In genomic region chr2:161122772-161123530, GRCh38 we compare ENCODE assay signal across 8 cellular contexts. TPM values are rescaled to one million over a fixed set of nuclear protein-coding genes. Genes with fewer than 3 reads are reported as not detected.
DNase-seq lines count a peak whose midpoint lies in the region; ATAC-seq and TF ChIP-seq lines count a peak whose summit lies in the region.

No MANE protein-coding gene starts in this region.

- H3K9me3 Mint-ChIP-seq in activated CD4-positive, alpha-beta T cell treated with anti-CD3 and anti-CD28 coated beads for 36 hours (ENCODE audit: low read depth): no peaks in the 10 kb centered on the region

- no peaks in the 10 kb centered on the region for H3K36me3 Mint-ChIP-seq in activated CD4-positive, alpha-beta T cell treated with anti-CD3 and anti-CD28 coated beads for 36 hours (ENCODE audit: low read depth)

- intact Hi-C loops in activated CD4-positive, alpha-beta T cell treated with anti-CD3 and anti-CD28 coated beads for 36 hours (cut with DNase I, micrococcal nuclease): loop anchor here (1.0 to 5.0 kb wide), 4 partner anchors 19 to 46 kb away; partner anchors contain the start of gene TANK (in 1 of the 2)

- no peak overlapping the region for H3K27ac Mint-ChIP-seq in activated CD4-positive, alpha-beta T cell treated with anti-CD3 and anti-CD28 coated beads for 36 hours

- no peaks in the 10 kb centered on the region for H3K4me1 ChIP-seq in urinary bladder (ENCODE audit: insufficient read depth)

- peaks cover 24% of the 10 kb centered on the region for H3K4me1 Mint-ChIP-seq in activated CD4-positive, alpha-beta T cell treated with anti-CD3 and anti-CD28 coated beads for 36 hours

- CTCF ChIA-PET in activated CD4-positive, alpha-beta T cell treated with anti-CD3 and anti-CD28 coated beads for 36 hours (lab: Charles Lee): interaction anchor here (0.6 to 2.9 kb wide), 3 partner anchors 13 to 124 kb away, joined by 3 to 8 read pairs (median 4); no protein-coding TSS in a partner anchor
- CTCF ChIA-PET in RWPE1 (lab: Yijun Ruan, JAX): interaction anchor here (1.0 kb wide), 1 partner anchor 16 kb away, joined by 6 read pairs; no protein-coding TSS in a partner anchor

- H3K4me3 ChIP-seq in urinary bladder (ENCODE audit: low read depth, low read length): no peak overlapping the region

- H3K4me3 Mint-ChIP-seq in activated CD4-positive, alpha-beta T cell treated with anti-CD3 and anti-CD28 coated beads for 36 hours: no peak overlapping the region

- H3K27me3 Mint-ChIP-seq in activated CD4-positive, alpha-beta T cell treated with anti-CD3 and anti-CD28 coated beads for 36 hours: no peaks in the 10 kb centered on the region

- DNase-seq in activated CD4-positive, alpha-beta T cell treated with anti-CD3 and anti-CD28 coated beads for 36 hours: peak; percentile 61
- DNase-seq in activated CD4-positive, alpha-beta T cell treated with anti-CD3 and anti-CD28 coated beads for 1 hour: no peak
- DNase-seq in RWPE1 (ENCODE audit: low spot score): peak; percentile 84
- DNase-seq in dermis blood vessel endothelial cell: peak; percentile 94
- DNase-seq in medulla oblongata (ENCODE audit: extremely low spot score): peak; percentile 65
- DNase-seq in cerebellar nuclear complex (lab: John Stamatoyannopoulos, UW): no peak

- no peaks in the 10 kb centered on the region for H3K36me3 ChIP-seq in urinary bladder (ENCODE audit: insufficient read depth)

- no peak overlapping the region for H3K27ac ChIP-seq in RWPE1
- peak overlapping the region; percentile 67 for H3K27ac ChIP-seq in urinary bladder (ENCODE audit: low read depth)

- 30% methylated on average over 3 of the region's 3 CpGs for WGBS in urinary bladder

- POLR2A ChIA-PET in activated CD4-positive, alpha-beta T cell treated with anti-CD3 and anti-CD28 coated beads for 36 hours (lab: Charles Lee): interaction anchor here (0.8 kb wide), 1 partner anchor 39 kb away, joined by 3 read pairs; no protein-coding TSS in a partner anchor
- POLR2A ChIA-PET in RWPE1 (lab: Yijun Ruan, JAX; ENCODE audit: low non-redundant PET): no interaction called here

- ATAC-seq in activated CD4-positive, alpha-beta T cell treated with anti-CD3 and anti-CD28 coated beads for 36 hours: peak; percentile 95
- peak; percentile 71 for ATAC-seq in HG02884 (IDR thresholded peaks at IDR 0.05; ENCODE audit: unreplicated experiment)

- TF ChIP-seq CTCF in RWPE1 (conservative IDR thresholded peaks at IDR 0.05; ENCODE audit: low read depth): no peak

RNA-seq across cellular contexts. Expression of gene TANK, which starts 37.3 kb away (rescaled TPM):
- 10 to 100 TPM; 54.6 to 59.7 TPM for total RNA-seq in activated CD4-positive, alpha-beta T cell treated with anti-CD3 and anti-CD28 coated beads for 36 hours
- total RNA-seq in dermis blood vessel endothelial cell (79.4 and 114 TPM in 2 replicates), urinary bladder (110 TPM)
- polyA plus RNA-seq in urinary bladder: 40.8 TPM

Comparison
In these comparisons a context has a peak if more than half of its experiments do, and no peak if none do; other contexts are left out.
1. DNase-seq: peak in activated CD4-positive, alpha-beta T cell treated with anti-CD3 and anti-CD28 coated beads for 36 hours (single experiment), RWPE1 (single experiment), dermis blood vessel endothelial cell (single experiment) and medulla oblongata (single experiment); none in activated CD4-positive, alpha-beta T cell treated with anti-CD3 and anti-CD28 coated beads for 1 hour (single experiment) and cerebellar nuclear complex (0 of 2).